In the genomic region with DNA sequence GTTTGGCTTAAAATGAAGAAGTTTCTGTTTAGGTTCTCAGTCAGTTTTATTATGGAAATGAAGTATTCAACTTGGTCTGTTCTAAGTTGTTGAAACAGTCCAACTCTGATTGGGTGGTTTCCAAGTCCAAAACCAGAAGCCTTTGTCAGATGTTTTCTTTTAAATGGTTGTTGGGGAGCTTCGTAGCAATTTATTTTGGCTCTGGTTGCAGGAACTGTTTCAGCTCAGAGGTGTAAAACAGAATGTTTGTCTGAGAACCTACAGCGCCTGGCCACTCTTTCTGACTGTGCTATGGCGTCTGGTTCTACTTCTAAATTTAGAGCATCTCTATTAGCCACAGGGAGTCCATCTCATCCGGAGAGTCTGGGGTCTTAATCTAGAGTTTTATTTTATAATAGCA, we compare ENCODE assay signal across 1 cellular context.
TF ChIP-seq lines count a peak whose summit lies in the region.

No MANE protein-coding gene starts in this region.

TF ChIP-seq in GM23338, 12 proteins besides CTCF, POLR2A, EP300 and RAD21 (continued from another document):
- TF ChIP-seq, protein P1, sequence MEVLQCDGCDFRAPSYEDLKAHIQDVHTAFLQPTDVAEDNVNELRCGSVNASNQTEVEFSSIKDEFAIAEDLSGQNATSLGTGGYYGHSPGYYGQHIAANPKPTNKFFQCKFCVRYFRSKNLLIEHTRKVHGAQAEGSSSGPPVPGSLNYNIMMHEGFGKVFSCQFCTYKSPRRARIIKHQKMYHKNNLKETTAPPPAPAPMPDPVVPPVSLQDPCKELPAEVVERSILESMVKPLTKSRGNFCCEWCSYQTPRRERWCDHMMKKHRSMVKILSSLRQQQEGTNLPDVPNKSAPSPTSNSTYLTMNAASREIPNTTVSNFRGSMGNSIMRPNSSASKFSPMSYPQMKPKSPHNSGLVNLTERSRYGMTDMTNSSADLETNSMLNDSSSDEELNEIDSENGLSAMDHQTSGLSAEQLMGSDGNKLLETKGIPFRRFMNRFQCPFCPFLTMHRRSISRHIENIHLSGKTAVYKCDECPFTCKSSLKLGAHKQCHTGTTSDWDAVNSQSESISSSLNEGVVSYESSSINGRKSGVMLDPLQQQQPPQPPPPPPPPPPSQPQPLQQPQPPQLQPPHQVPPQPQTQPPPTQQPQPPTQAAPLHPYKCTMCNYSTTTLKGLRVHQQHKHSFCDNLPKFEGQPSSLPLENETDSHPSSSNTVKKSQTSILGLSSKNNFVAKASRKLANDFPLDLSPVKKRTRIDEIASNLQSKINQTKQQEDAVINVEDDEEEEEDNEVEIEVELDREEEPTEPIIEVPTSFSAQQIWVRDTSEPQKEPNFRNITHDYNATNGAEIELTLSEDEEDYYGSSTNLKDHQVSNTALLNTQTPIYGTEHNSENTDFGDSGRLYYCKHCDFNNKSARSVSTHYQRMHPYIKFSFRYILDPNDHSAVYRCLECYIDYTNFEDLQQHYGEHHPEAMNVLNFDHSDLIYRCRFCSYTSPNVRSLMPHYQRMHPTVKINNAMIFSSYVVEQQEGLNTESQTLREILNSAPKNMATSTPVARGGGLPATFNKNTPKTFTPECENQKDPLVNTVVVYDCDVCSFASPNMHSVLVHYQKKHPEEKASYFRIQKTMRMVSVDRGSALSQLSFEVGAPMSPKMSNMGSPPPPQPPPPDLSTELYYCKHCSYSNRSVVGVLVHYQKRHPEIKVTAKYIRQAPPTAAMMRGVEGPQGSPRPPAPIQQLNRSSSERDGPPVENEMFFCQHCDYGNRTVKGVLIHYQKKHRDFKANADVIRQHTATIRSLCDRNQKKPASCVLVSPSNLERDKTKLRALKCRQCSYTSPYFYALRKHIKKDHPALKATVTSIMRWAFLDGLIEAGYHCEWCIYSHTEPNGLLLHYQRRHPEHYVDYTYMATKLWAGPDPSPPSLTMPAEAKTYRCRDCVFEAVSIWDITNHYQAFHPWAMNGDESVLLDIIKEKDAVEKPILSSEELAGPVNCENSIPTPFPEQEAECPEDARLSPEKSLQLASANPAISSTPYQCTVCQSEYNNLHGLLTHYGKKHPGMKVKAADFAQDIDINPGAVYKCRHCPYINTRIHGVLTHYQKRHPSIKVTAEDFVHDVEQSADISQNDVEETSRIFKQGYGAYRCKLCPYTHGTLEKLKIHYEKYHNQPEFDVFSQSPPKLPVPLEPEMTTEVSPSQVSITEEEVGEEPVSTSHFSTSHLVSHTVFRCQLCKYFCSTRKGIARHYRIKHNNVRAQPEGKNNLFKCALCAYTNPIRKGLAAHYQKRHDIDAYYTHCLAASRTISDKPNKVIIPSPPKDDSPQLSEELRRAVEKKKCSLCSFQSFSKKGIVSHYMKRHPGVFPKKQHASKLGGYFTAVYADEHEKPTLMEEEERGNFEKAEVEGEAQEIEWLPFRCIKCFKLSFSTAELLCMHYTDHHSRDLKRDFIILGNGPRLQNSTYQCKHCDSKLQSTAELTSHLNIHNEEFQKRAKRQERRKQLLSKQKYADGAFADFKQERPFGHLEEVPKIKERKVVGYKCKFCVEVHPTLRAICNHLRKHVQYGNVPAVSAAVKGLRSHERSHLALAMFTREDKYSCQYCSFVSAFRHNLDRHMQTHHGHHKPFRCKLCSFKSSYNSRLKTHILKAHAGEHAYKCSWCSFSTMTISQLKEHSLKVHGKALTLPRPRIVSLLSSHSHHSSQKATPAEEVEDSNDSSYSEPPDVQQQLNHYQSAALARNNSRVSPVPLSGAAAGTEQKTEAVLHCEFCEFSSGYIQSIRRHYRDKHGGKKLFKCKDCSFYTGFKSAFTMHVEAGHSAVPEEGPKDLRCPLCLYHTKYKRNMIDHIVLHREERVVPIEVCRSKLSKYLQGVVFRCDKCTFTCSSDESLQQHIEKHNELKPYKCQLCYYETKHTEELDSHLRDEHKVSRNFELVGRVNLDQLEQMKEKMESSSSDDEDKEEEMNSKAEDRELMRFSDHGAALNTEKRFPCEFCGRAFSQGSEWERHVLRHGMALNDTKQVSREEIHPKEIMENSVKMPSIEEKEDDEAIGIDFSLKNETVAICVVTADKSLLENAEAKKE (CRISPR knock-in tag; IDR thresholded peaks at IDR 0.05), result no peak
- TF ChIP-seq EZH2 (IDR thresholded peaks at IDR 0.05; ENCODE audit: low read depth, unreplicated experiment), result no peak
- TF ChIP-seq, protein P2, sequence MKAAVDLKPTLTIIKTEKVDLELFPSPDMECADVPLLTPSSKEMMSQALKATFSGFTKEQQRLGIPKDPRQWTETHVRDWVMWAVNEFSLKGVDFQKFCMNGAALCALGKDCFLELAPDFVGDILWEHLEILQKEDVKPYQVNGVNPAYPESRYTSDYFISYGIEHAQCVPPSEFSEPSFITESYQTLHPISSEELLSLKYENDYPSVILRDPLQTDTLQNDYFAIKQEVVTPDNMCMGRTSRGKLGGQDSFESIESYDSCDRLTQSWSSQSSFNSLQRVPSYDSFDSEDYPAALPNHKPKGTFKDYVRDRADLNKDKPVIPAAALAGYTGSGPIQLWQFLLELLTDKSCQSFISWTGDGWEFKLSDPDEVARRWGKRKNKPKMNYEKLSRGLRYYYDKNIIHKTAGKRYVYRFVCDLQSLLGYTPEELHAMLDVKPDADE (IDR thresholded peaks at IDR 0.05), result no peak
- no peak for TF ChIP-seq JUNB (IDR thresholded peaks at IDR 0.05; ENCODE audit: unreplicated experiment)
